12 cellular contexts compared by ENCODE assay signal in the genomic region with DNA sequence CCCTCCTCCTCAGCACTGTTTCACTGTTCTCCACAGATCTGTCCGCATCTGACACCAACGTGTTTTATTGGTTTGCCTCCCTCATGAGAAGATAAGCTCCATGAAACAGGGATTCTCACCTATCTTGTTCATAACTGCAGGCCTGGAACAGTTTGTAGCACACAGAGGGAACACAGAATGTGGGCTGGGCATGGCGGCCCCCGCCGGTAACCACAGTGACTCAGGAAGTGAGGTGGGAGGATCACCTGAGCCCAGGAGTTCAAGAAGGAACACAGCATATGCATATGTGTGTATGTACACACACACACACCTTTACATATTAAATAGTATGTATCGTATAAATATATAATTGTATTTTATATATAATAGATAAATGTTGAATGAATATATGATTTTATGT.
DNase-seq lines count a peak whose midpoint lies in the region; ATAC-seq and TF ChIP-seq lines count a peak whose summit lies in the region.
"Had no signal": no experiment of that assay in that cellular context is flagged by ENCODE, and none has a peak within 500 bp of the region (broad histone marks: within the 10 kb centered on the region; RNA-seq: fewer than 3 reads in every experiment).

No MANE protein-coding gene starts in this region.

- H3K27ac Mint-ChIP-seq in activated naive CD8-positive, alpha-beta T cell treated with anti-CD3 and anti-CD28 coated beads, Interleukin-2, amount 50 U/mL, for 24 hours, result no peak overlapping the region

- no peaks in the 10 kb centered on the region for H3K9me3 Mint-ChIP-seq in activated naive CD8-positive, alpha-beta T cell treated with anti-CD3 and anti-CD28 coated beads, Interleukin-2, amount 50 U/mL, for 24 hours

- no peak overlapping the region for H3K4me3 Mint-ChIP-seq in activated naive CD8-positive, alpha-beta T cell treated with anti-CD3 and anti-CD28 coated beads, Interleukin-2, amount 50 U/mL, for 24 hours

- intact Hi-C loops in body of pancreas (cut with DNase I), result no loop called here

- no peak for TF ChIP-seq POLR2A in body of pancreas (IDR thresholded peaks at IDR 0.05)

- H3K27me3 ChIP-seq in body of pancreas, result no peaks in the 10 kb centered on the region
- H3K27me3 ChIP-seq: dorsolateral prefrontal cortex, suprapubic skin had no signal

- peaks cover 4% of the 10 kb centered on the region for H3K36me3 Mint-ChIP-seq in activated naive CD8-positive, alpha-beta T cell treated with anti-CD3 and anti-CD28 coated beads, Interleukin-2, amount 50 U/mL, for 24 hours (ENCODE audit: low read depth)

- no peak overlapping the region for H3K4me3 ChIP-seq in body of pancreas
- H3K4me3 ChIP-seq: dorsolateral prefrontal cortex, suprapubic skin had no signal

- ATAC-seq in HG03378 (IDR thresholded peaks at IDR 0.05; ENCODE audit: unreplicated experiment), result peak; percentile 20
- ATAC-seq in activated naive CD8-positive, alpha-beta T cell treated with anti-CD3 and anti-CD28 coated beads, Interleukin-2, amount 50 U/mL, for 24 hours, result peak; percentile 70
- no peak for ATAC-seq in HG02588 (IDR thresholded peaks at IDR 0.05; ENCODE audit: unreplicated experiment)
- ATAC-seq in body of pancreas, result no peak

- peak; percentile 31 to 48 for DNase-seq in activated CD4-positive, alpha-beta T cell treated with anti-CD3 and anti-CD28 coated beads, Interleukin-2, amount 50 U/mL, for 48 hours
- no peak for DNase-seq in activated naive CD8-positive, alpha-beta T cell treated with anti-CD3 and anti-CD28 coated beads, Interleukin-2, amount 50 U/mL, for 24 hours
- peak; percentile 57 for DNase-seq in stimulated activated CD4-positive, alpha-beta T cell treated with anti-CD3 and anti-CD28 coated beads, Interleukin-2, amount 100 ng/mL, for 4 hours (ENCODE audit: low read depth)
- DNase-seq in NCI-H2196 treated with DMSO at 0.1 percent for 48 hours (lab: John Stamatoyannopoulos, UW; ENCODE audit: unreplicated experiment) (no peak), NCI-H2227 (lab: John Stamatoyannopoulos, UW; ENCODE audit: unreplicated experiment) (no peak), body of pancreas (no peak)
- DNase-seq: NCI-H1105 treated with DMSO at 0.1 percent for 48 hours, SIG-M5 had no signal

- peaks cover 0 to 1% of the 10 kb centered on the region in 2 donors for H3K36me3 ChIP-seq in body of pancreas (replicated peaks in 1 of 2; ENCODE audit: insufficient read depth in 1 of 2, low read depth in 2 of 2)

- no peaks in the 10 kb centered on the region for H3K4me1 ChIP-seq in body of pancreas
- H3K4me1 ChIP-seq: suprapubic skin had no signal

- H3K4me1 Mint-ChIP-seq in activated naive CD8-positive, alpha-beta T cell treated with anti-CD3 and anti-CD28 coated beads, Interleukin-2, amount 50 U/mL, for 24 hours, result peaks cover 14% of the 10 kb centered on the region

- H3K27me3 Mint-ChIP-seq in activated naive CD8-positive, alpha-beta T cell treated with anti-CD3 and anti-CD28 coated beads, Interleukin-2, amount 50 U/mL, for 24 hours, result no peaks in the 10 kb centered on the region

- no peak overlapping the region for H3K27ac ChIP-seq in body of pancreas
- H3K27ac ChIP-seq: suprapubic skin had no signal

- WGBS in body of pancreas, 2 donors, result 76 to 92% methylated on average over 6 of the region's 6 CpGs

- TF ChIP-seq CTCF in body of pancreas (IDR thresholded peaks at IDR 0.05), result no peak

- H3K9me3 ChIP-seq in body of pancreas, result no peaks in the 10 kb centered on the region
- H3K9me3 ChIP-seq: suprapubic skin had no signal

Comparison
In these comparisons a context has a peak if more than half of its experiments do, and no peak if none do; other contexts are left out.
1. ATAC-seq: peak in HG03378 (single experiment) and activated naive CD8-positive, alpha-beta T cell treated with anti-CD3 and anti-CD28 coated beads, Interleukin-2, amount 50 U/mL, for 24 hours (single experiment); none in HG02588 (single experiment) and body of pancreas (single experiment).
2. DNase-seq: peak in activated CD4-positive, alpha-beta T cell treated with anti-CD3 and anti-CD28 coated beads, Interleukin-2, amount 50 U/mL, for 48 hours (2 of 2) and stimulated activated CD4-positive, alpha-beta T cell treated with anti-CD3 and anti-CD28 coated beads, Interleukin-2, amount 100 ng/mL, for 4 hours (single experiment); none in activated naive CD8-positive, alpha-beta T cell treated with anti-CD3 and anti-CD28 coated beads, Interleukin-2, amount 50 U/mL, for 24 hours (single experiment), NCI-H2196 treated with DMSO at 0.1 percent for 48 hours (single experiment), NCI-H2227 (single experiment) and body of pancreas (0 of 4).